In the genomic region with DNA sequence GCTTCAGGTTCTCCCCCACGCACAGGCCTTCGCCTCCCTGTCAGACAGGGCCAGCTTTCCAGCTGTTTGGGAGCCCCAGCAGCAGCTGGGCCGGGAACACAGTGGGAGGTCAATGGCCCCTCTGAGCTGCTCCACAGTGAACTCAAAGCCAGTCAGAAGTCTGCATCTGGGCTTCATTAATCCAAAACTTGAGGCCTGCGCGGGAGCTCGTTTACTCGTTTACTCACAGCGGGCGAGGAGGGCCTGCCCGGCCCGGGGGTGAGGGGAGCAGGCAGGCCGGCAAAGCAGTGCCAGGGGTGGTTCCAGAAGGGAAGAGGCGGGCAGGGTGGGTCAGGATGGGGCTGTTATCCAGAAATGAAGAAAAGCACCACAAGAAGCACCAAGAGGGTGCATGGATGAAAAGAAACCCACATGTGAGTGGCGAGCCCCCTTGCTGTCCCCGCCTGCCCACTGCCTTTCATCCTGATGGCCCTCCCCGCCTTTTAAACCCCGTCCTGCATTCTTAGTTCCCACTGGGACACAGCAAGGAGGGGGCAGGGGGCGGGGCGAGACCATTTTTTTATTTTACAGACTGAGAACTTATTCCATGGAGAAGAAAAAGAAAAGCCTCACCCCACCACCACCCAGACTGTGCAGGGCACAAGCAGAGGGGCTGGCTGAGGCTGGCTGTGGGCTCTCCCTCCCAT, we compare ENCODE assay signal across 11 cellular contexts. TPM values are rescaled to one million over a fixed set of nuclear protein-coding genes. Genes with fewer than 3 reads are reported as not detected.
DNase-seq lines count a peak whose midpoint lies in the region; ATAC-seq and TF ChIP-seq lines count a peak whose summit lies in the region.
"Had no signal": no experiment of that assay in that cellular context is flagged by ENCODE, and none has a peak within 500 bp of the region (broad histone marks: within the 10 kb centered on the region; RNA-seq: fewer than 3 reads in every experiment).

No MANE protein-coding gene starts in this region.

- no peak overlapping the region for H3K4me3 Mint-ChIP-seq in endothelial cell (ENCODE audit: unreplicated experiment)
- H3K4me3 Mint-ChIP-seq: activated B cell treated with CpG ODN at 0.5 μM for 24 hours had no signal

- H3K4me3 ChIP-seq in AG10803 (ENCODE audit: low read length) (peak overlapping the region; percentile 31), body of pancreas (no peak overlapping the region), iPS-18a (ENCODE audit: low read length) (peak overlapping the region; percentile 1), psoas muscle (peak overlapping the region; percentile 28), mammary epithelial cell (replicated peaks in 1 of 3; ENCODE audit: insufficient read depth in 1 of 3, low read depth in 2 of 3, low read length in 3 of 3) (no peak overlapping the region)
- H3K4me3 ChIP-seq: HAP-1 had no signal

- H3K36me3 Mint-ChIP-seq in endothelial cell (ENCODE audit: low read depth, unreplicated experiment) = no peaks in the 10 kb centered on the region
- H3K36me3 Mint-ChIP-seq: CD4-positive, CD25-positive, alpha-beta regulatory T cell had no signal

- no TSS peak for BruUV-seq in mammary epithelial cell (replicated peaks; lab: Mats Ljungman, UMichigan)

- no peaks in the 10 kb centered on the region for H4K20me1 ChIP-seq in mammary epithelial cell (ENCODE audit: insufficient read depth, low read length)

- no peak overlapping the region for H3K4me2 ChIP-seq in mammary epithelial cell (ENCODE audit: insufficient read depth, low read depth, low read length)

- dilution Hi-C loops in mammary epithelial cell (cut with HindIII; ENCODE audit: low sequenced_read_pairs) = loop anchor here (5.0 kb wide), 1 partner anchor 35 kb away; a partner anchor contains a TSS

- TF ChIP-seq CTCF in AG10803 (conservative IDR thresholded peaks at IDR 0.05; ENCODE audit: low read length) = no peak
- TF ChIP-seq CTCF in body of pancreas (IDR thresholded peaks at IDR 0.05) = no peak
- no peak for TF ChIP-seq CTCF in psoas muscle (IDR thresholded peaks at IDR 0.05)
- no peak for TF ChIP-seq CTCF in endothelial cell (IDR thresholded peaks at IDR 0.05; ENCODE audit: unreplicated experiment)
- TF ChIP-seq CTCF in mammary epithelial cell (conservative IDR thresholded peaks at IDR 0.05 in 1 of 2, IDR thresholded peaks at IDR 0.05 in 1 of 2; ENCODE audit: extremely low read depth in 1 of 2, insufficient read depth in 1 of 2, low read depth in 1 of 2, low read length in 2 of 2) = no peak

- 62 to 89% methylated on average over 11 to 19 of the region's 19 CpGs for WGBS in body of pancreas, 2 donors
- 54 to 63% (median 60%) methylated on average over 19 of the region's 19 CpGs for WGBS in psoas muscle, 3 donors
- WGBS in mammary epithelial cell (ENCODE audit: low coverage, missing lambda C conversion rate) = 62% methylated on average over 6 of the region's 19 CpGs

- H3K9ac ChIP-seq in iPS-18a (ENCODE audit: low read length) (peak overlapping the region; percentile 28), mammary epithelial cell (ENCODE audit: insufficient read depth, low read length) (no peak overlapping the region)

- ATAC-seq in body of pancreas (no peak), psoas muscle (peak in 3 of 4 donors; percentile 4 to 33 (median 12)), HG03460 (IDR thresholded peaks at IDR 0.05; ENCODE audit: unreplicated experiment) (no peak)

- no peaks in the 10 kb centered on the region for H3K36me3 ChIP-seq in body of pancreas (replicated peaks in 1 of 2; ENCODE audit: insufficient read depth in 1 of 2, low read depth in 2 of 2)
- no peaks in the 10 kb centered on the region for H3K36me3 ChIP-seq in iPS-18a (ENCODE audit: control insufficient read depth, low read depth, low read length)
- no peaks in the 10 kb centered on the region for H3K36me3 ChIP-seq in psoas muscle (ENCODE audit: insufficient read depth in 1 of 2, low read depth in 1 of 2)
- H3K36me3 ChIP-seq in mammary epithelial cell (ENCODE audit: insufficient read depth, low read length) = no peaks in the 10 kb centered on the region
- H3K36me3 ChIP-seq: HAP-1 had no signal

- no peak for TF ChIP-seq POLR2A in body of pancreas (IDR thresholded peaks at IDR 0.05)

- H3K27ac ChIP-seq in body of pancreas (peak overlapping the region in 3 of 4 donors; percentile 58 to 76 (median 58)), iPS-18a (ENCODE audit: low read length) (no peak overlapping the region), psoas muscle (peak overlapping the region; percentile 60), mammary epithelial cell (ENCODE audit: insufficient read depth, low read depth, low read length) (no peak overlapping the region)

- H3K4me1 Mint-ChIP-seq in endothelial cell (ENCODE audit: unreplicated experiment) = peaks cover 11% of the 10 kb centered on the region

- H3K9me3 ChIP-seq in body of pancreas = no peaks in the 10 kb centered on the region
- H3K9me3 ChIP-seq in iPS-18a (ENCODE audit: control insufficient read depth, low read depth, low read length) = no peaks in the 10 kb centered on the region
- H3K9me3 ChIP-seq in psoas muscle = no peaks in the 10 kb centered on the region
- no peaks in the 10 kb centered on the region for H3K9me3 ChIP-seq in mammary epithelial cell (replicated peaks; ENCODE audit: insufficient read depth, low read length)
- H3K9me3 ChIP-seq: HAP-1 had no signal

- CTCF ChIA-PET in mammary epithelial cell (lab: Charles Lee; ENCODE audit: low non-redundant PET) = interaction anchor here (0.8 kb wide), 1 partner anchor 379 kb away, joined by 3 read pairs; no protein-coding TSS in a partner anchor

- H2AFZ ChIP-seq in mammary epithelial cell (ENCODE audit: low read depth, low read length) = no peak overlapping the region

- intact Hi-C loops in body of pancreas (cut with DNase I) (no loop called here), psoas muscle (cut with DNase I) (no loop called here), mammary epithelial cell (cut with micrococcal nuclease) (loop anchor here (1.0 kb wide), 1 partner anchor 50 kb away; no protein-coding TSS in a partner anchor)

- H3K79me2 ChIP-seq in mammary epithelial cell (ENCODE audit: insufficient read depth, low read length) = no peaks in the 10 kb centered on the region

- H3K4me1 ChIP-seq in body of pancreas = peaks cover 19% of the 10 kb centered on the region
- peaks cover 24% of the 10 kb centered on the region for H3K4me1 ChIP-seq in iPS-18a (ENCODE audit: control insufficient read depth, low read depth, low read length)
- peaks cover 9% of the 10 kb centered on the region for H3K4me1 ChIP-seq in psoas muscle
- H3K4me1 ChIP-seq in mammary epithelial cell (ENCODE audit: insufficient read depth, low read length) = no peaks in the 10 kb centered on the region
- H3K4me1 ChIP-seq: HAP-1 had no signal

- no peak overlapping the region for H3K27ac Mint-ChIP-seq in endothelial cell (ENCODE audit: unreplicated experiment)
- H3K27ac Mint-ChIP-seq: activated B cell treated with CpG ODN at 0.5 μM for 24 hours had no signal

- DNase-seq in AG10803 (ENCODE audit: low read depth) (peak; percentile 52), body of pancreas (no peak), psoas muscle (peak in 1 of 2 donors; percentile 51), endothelial cell (ENCODE audit: low spot score) (no peak), mammary epithelial cell (no peak), H4 (ENCODE audit: low spot score) (no peak)
- DNase-seq: activated B cell treated with CpG ODN at 0.5 μM for 24 hours; CD4-positive, CD25-positive, alpha-beta regulatory T cell had no signal

- H3K27me3 ChIP-seq in body of pancreas = no peaks in the 10 kb centered on the region
- no peaks in the 10 kb centered on the region for H3K27me3 ChIP-seq in iPS-18a (ENCODE audit: control insufficient read depth, insufficient read depth, low read length)
- no peaks in the 10 kb centered on the region for H3K27me3 ChIP-seq in psoas muscle (ENCODE audit: insufficient read depth in 3 of 3, low read length in 2 of 3)
- H3K27me3 ChIP-seq in mammary epithelial cell (ENCODE audit: insufficient read depth, low read length) = no peaks in the 10 kb centered on the region

- no peaks in the 10 kb centered on the region for H3K9me3 Mint-ChIP-seq in endothelial cell (ENCODE audit: unreplicated experiment)
- H3K9me3 Mint-ChIP-seq: activated B cell treated with CpG ODN at 0.5 μM for 24 hours had no signal

- in situ Hi-C loops in mammary epithelial cell (cut with MboI; ENCODE audit: low sequenced_read_pairs in 2 of 2) = no loop called here

- peaks cover 7% of the 10 kb centered on the region for H3K27me3 Mint-ChIP-seq in endothelial cell (ENCODE audit: unreplicated experiment)
- H3K27me3 Mint-ChIP-seq: CD4-positive, CD25-positive, alpha-beta regulatory T cell had no signal

RNA-seq across cellular contexts. Expression of a gene that starts 37.0 kb away (rescaled TPM):
- total RNA-seq in body of pancreas (10 to 100 TPM; 11.2 to 13.7 TPM), psoas muscle (10 to 100 TPM in 3 of 4 donors, 1 to 10 TPM in 1; 9.5 to 10.8 (median 10.2) TPM), endothelial cell (ENCODE audit: unreplicated experiment) (279 TPM), mammary epithelial cell (10 to 100 TPM; 13.2 to 14.0 TPM)
- polyA plus RNA-seq in psoas muscle (1 to 10 TPM; 4.1 to 8.3 (median 6.0) TPM), mammary epithelial cell (6.9 TPM)
- polyA minus RNA-seq in mammary epithelial cell = 7.3 TPM
- 15.9 and 18.0 TPM in 2 replicates for total RNA-seq in H4 (2014; rRNA removed; shearing (Covaris generic))

RNA-seq across cellular contexts. Expression of a gene that starts 49.0 kb away (rescaled TPM):
- total RNA-seq in body of pancreas (10 to 100 TPM in 1 of 2 donors, 1 to 10 TPM in 1; 2.3 to 14.3 TPM), psoas muscle (100 to 1,000 TPM in 1 of 4 donors, 10 to 100 TPM in 3; 53.3 to 101 (median 78.7) TPM), endothelial cell (ENCODE audit: unreplicated experiment) (14.9 TPM), mammary epithelial cell (10 to 100 TPM in 1 of 2 donors, 1 to 10 TPM in 1; 7.8 to 12.3 TPM)
- polyA plus RNA-seq in psoas muscle (10 to 100 TPM; 19.2 to 34.0 (median 26.2) TPM), mammary epithelial cell (13.8 TPM)
- 2.8 TPM for polyA minus RNA-seq in mammary epithelial cell
- 11.0 and 17.7 TPM in 2 replicates for total RNA-seq in H4 (2014; rRNA removed; shearing (Covaris generic))

Comparison
In these comparisons a context has a peak if more than half of its experiments do, and no peak if none do; other contexts are left out.
1. H3K4me3 ChIP-seq: peak in AG10803 (single experiment), iPS-18a (single experiment) and psoas muscle (single experiment); none in body of pancreas (0 of 2) and mammary epithelial cell (0 of 3).
2. ATAC-seq: peak in psoas muscle (3 of 4); none in body of pancreas (single experiment) and HG03460 (single experiment).
3. H3K27ac ChIP-seq: peak in body of pancreas (3 of 4) and psoas muscle (single experiment); none in iPS-18a (single experiment) and mammary epithelial cell (single experiment).
4. RNA of a gene that starts 37.0 kb away (total RNA-seq): 279 TPM in endothelial cell (single experiment); 15.9 to 18.0 TPM in H4, 13.2 to 14.0 TPM in mammary epithelial cell, 11.2 to 13.7 TPM in body of pancreas and 9.5 to 10.8 TPM in psoas muscle; every median in the first group is over 10 times any median in the second.